In genomic region chr18:7566587-7567486, GRCh38 we compare ENCODE assay signal across 8 cellular contexts. TPM values are rescaled to one million over a fixed set of nuclear protein-coding genes. Genes with fewer than 3 reads are reported as not detected.
DNase-seq lines count a peak whose midpoint lies in the region; ATAC-seq, FAIRE-seq and TF ChIP-seq lines count a peak whose summit lies in the region.

Gene PTPRM (plus strand): TSS chr18:7567316. CDS start chr18:7567819, 503 bp downstream.

- 2% methylated on average over 11 of the region's 138 CpGs for WGBS in A549 (ENCODE audit: missing lambda C conversion rate)
- 1% methylated on average over 132 to 138 of the region's 138 CpGs for WGBS in esophagus, 2 donors

- 0 out of 2 replicates have a peak, but pooled peaks have one; percentile 20 for TF ChIP-seq POLR2A in A549 (IDR thresholded peaks at IDR 0.05; ENCODE audit: low read length)

- H3K36me3 ChIP-seq in esophagus (ENCODE audit: control insufficient read depth in 2 of 2, insufficient read depth in 2 of 2, low read length in 1 of 2): no peaks in the 10 kb centered on the region

- H3K9me3 ChIP-seq in A549: no peaks in the 10 kb centered on the region
- no peaks in the 10 kb centered on the region for H3K9me3 ChIP-seq in esophagus (ENCODE audit: control insufficient read depth in 2 of 2, insufficient read depth in 1 of 2, low read depth in 1 of 2, low read length in 1 of 2)

- no peaks in the 10 kb centered on the region for H3K27me3 ChIP-seq in esophagus (ENCODE audit: control insufficient read depth in 1 of 2, insufficient read depth in 2 of 2, low read length in 2 of 2)

- peak within 1 kb of the TSS; percentile 80 for H3K4me2 ChIP-seq in A549

- H3K4me1 ChIP-seq in A549: peaks cover 18% of the 10 kb centered on the region
- H3K4me1 ChIP-seq in esophagus (ENCODE audit: control insufficient read depth in 2 of 2, insufficient read depth in 2 of 2, low read length in 1 of 2): peaks cover 0 to 2% of the 10 kb centered on the region in 2 donors

- TF ChIP-seq RAD21 in A549 (conservative IDR thresholded peaks at IDR 0.05 in 1 of 2, IDR thresholded peaks at IDR 0.05 in 1 of 2): peak; percentile 5 to 63; a peak in 3 of 5 replicates

- peak; percentile 74 for TF ChIP-seq CTCF in A549 (IDR thresholded peaks at IDR 0.05)

- H3K27ac ChIP-seq in A549: peak within 1 kb of the TSS; percentile 83 to 98
- H3K27ac ChIP-seq in esophagus (ENCODE audit: low read depth in 2 of 2, low read length in 1 of 2): peak within 1 kb of the TSS; percentile 91

- TF ChIP-seq EP300 in A549 (IDR thresholded peaks at IDR 0.05): no peak

- POLR2A ChIA-PET in A549 (lab: Yijun Ruan, JAX): interaction anchor here (1.0 to 2.3 kb wide), 5 partner anchors 11 to 337 kb away, joined by 3 to 14 read pairs (median 3); no protein-coding TSS in a partner anchor

- CTCF ChIA-PET in A549 (lab: Yijun Ruan, JAX): interaction anchor here (0.5 to 3.3 kb wide), 62 partner anchors 8 to 914 kb away, joined by 3 to 67 read pairs (median 4); no protein-coding TSS in a partner anchor

- peak within 1 kb of the TSS; percentile 85 for H3K4me3 ChIP-seq in A549
- peak within 1 kb of the TSS; percentile 62 to 67 for H3K4me3 ChIP-seq in esophagus (ENCODE audit: low read depth in 1 of 2, low read length in 2 of 2)

- DNase-seq in A549 (ENCODE audit: low read depth in 1 of 2, low spot score in 1 of 2) (peak; percentile 52 to 65), NCI-H2227 (lab: John Stamatoyannopoulos, UW; ENCODE audit: unreplicated experiment) (peak; percentile 68), midbrain (lab: John Stamatoyannopoulos, UW) (peak; percentile 83)
- peak; percentile 44 for DNase-seq in activated T-cell treated with anti-CD3 and anti-CD28 coated beads, Interleukin-2, amount 50 U/mL, for 1 hour
- peak; percentile 63 for DNase-seq in stimulated activated CD8-positive, alpha-beta memory T cell treated with anti-CD3 and anti-CD28 coated beads, Interleukin-4, amount 100 ng/mL, for 48 hours

- no peak for FAIRE-seq in A549 (lab: Jason Lieb, UNC)

- ATAC-seq in A549 (peak; percentile 82 to 83), GM18517 (IDR thresholded peaks at IDR 0.05; ENCODE audit: unreplicated experiment) (peak; percentile 71), HG02981 (IDR thresholded peaks at IDR 0.05; ENCODE audit: unreplicated experiment) (peak; percentile 86)

TF ChIP-seq in A549, 52 proteins besides CTCF, POLR2A, EP300 and RAD21:
- TF ChIP-seq ZSCAN20 (CRISPR knock-in tag; IDR thresholded peaks at IDR 0.05) (no peak), CBX8 (IDR thresholded peaks at IDR 0.05) (no peak), RARB (CRISPR knock-in tag; IDR thresholded peaks at IDR 0.05) (no peak), MAX (IDR thresholded peaks at IDR 0.05) (no peak), JUNB (IDR thresholded peaks at IDR 0.05) (no peak), RCOR1 (IDR thresholded peaks at IDR 0.05; ENCODE audit: low read depth, low read length) (no peak), EHMT2 (IDR thresholded peaks at IDR 0.05; ENCODE audit: low read depth) (no peak), EHF (CRISPR knock-in tag; IDR thresholded peaks at IDR 0.05) (no peak), SMC3 (IDR thresholded peaks at IDR 0.05) (peak; percentile 81), TFCP2L1 (CRISPR knock-in tag; IDR thresholded peaks at IDR 0.05) (no peak), CHD2 (IDR thresholded peaks at IDR 0.05; ENCODE audit: low read length, partially characterized antibody) (no peak), JUN (IDR thresholded peaks at IDR 0.05) (0 out of 5 replicates have a peak, but pooled peaks of 1 of the 2 experiments have one; percentile 45), RFX5 (IDR thresholded peaks at IDR 0.05) (no peak), KDM5A (IDR thresholded peaks at IDR 0.05) (no peak), CEBPB (IDR thresholded peaks at IDR 0.05) (no peak), FOSB (CRISPR knock-in tag; IDR thresholded peaks at IDR 0.05) (no peak), HDAC2 (IDR thresholded peaks at IDR 0.05) (no peak), HEYL (CRISPR knock-in tag; IDR thresholded peaks at IDR 0.05) (no peak), MAFK (IDR thresholded peaks at IDR 0.05; ENCODE audit: partially characterized antibody) (no peak), MYC (IDR thresholded peaks at IDR 0.05; ENCODE audit: borderline replicate concordance, low read length) (no peak), PHF8 (IDR thresholded peaks at IDR 0.05; ENCODE audit: borderline replicate concordance, low read depth) (peak; percentile 67; the same call in 1 of the 2 replicates), NFE2L2 (conservative IDR thresholded peaks at IDR 0.05; ENCODE audit: low read length) (no peak)
- TF ChIP-seq, protein P1, sequence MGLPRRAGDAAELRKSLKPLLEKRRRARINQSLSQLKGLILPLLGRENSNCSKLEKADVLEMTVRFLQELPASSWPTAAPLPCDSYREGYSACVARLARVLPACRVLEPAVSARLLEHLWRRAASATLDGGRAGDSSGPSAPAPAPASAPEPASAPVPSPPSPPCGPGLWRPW (IDR thresholded peaks at IDR 0.05): no peak
- TF ChIP-seq, protein P2, sequence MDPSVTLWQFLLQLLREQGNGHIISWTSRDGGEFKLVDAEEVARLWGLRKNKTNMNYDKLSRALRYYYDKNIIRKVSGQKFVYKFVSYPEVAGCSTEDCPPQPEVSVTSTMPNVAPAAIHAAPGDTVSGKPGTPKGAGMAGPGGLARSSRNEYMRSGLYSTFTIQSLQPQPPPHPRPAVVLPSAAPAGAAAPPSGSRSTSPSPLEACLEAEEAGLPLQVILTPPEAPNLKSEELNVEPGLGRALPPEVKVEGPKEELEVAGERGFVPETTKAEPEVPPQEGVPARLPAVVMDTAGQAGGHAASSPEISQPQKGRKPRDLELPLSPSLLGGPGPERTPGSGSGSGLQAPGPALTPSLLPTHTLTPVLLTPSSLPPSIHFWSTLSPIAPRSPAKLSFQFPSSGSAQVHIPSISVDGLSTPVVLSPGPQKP (IDR thresholded peaks at IDR 0.05; ENCODE audit: low read depth, low read length): no peak
- TF ChIP-seq, protein P3, sequence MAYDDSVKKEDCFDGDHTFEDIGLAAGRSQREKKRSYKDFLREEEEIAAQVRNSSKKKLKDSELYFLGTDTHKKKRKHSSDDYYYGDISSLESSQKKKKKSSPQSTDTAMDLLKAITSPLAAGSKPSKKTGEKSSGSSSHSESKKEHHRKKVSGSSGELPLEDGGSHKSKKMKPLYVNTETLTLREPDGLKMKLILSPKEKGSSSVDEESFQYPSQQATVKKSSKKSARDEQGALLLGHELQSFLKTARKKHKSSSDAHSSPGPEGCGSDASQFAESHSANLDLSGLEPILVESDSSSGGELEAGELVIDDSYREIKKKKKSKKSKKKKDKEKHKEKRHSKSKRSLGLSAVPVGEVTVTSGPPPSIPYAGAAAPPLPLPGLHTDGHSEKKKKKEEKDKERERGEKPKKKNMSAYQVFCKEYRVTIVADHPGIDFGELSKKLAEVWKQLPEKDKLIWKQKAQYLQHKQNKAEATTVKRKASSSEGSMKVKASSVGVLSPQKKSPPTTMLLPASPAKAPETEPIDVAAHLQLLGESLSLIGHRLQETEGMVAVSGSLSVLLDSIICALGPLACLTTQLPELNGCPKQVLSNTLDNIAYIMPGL (CRISPR knock-in tag; IDR thresholded peaks at IDR 0.05; ENCODE audit: borderline replicate concordance): no peak
- TF ChIP-seq, protein P4, sequence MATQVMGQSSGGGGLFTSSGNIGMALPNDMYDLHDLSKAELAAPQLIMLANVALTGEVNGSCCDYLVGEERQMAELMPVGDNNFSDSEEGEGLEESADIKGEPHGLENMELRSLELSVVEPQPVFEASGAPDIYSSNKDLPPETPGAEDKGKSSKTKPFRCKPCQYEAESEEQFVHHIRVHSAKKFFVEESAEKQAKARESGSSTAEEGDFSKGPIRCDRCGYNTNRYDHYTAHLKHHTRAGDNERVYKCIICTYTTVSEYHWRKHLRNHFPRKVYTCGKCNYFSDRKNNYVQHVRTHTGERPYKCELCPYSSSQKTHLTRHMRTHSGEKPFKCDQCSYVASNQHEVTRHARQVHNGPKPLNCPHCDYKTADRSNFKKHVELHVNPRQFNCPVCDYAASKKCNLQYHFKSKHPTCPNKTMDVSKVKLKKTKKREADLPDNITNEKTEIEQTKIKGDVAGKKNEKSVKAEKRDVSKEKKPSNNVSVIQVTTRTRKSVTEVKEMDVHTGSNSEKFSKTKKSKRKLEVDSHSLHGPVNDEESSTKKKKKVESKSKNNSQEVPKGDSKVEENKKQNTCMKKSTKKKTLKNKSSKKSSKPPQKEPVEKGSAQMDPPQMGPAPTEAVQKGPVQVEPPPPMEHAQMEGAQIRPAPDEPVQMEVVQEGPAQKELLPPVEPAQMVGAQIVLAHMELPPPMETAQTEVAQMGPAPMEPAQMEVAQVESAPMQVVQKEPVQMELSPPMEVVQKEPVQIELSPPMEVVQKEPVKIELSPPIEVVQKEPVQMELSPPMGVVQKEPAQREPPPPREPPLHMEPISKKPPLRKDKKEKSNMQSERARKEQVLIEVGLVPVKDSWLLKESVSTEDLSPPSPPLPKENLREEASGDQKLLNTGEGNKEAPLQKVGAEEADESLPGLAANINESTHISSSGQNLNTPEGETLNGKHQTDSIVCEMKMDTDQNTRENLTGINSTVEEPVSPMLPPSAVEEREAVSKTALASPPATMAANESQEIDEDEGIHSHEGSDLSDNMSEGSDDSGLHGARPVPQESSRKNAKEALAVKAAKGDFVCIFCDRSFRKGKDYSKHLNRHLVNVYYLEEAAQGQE (IDR thresholded peaks at IDR 0.05): no peak

RNA-seq across cellular contexts. Expression of gene PTPRM, which starts in this region (rescaled TPM):
- polyA plus RNA-seq in A549 (2011; rRNA removed): 199 and 236 TPM in 2 replicates
- 55.6 and 62.1 TPM in 2 replicates for polyA plus RNA-seq in A549 (2012; cell fraction: cytosol; rRNA removed)
- polyA plus RNA-seq in A549 (2012; cell fraction: nucleus; rRNA removed): 105 and 131 TPM in 2 replicates
- 39.3 to 44.5 TPM (median 43.5 TPM) in 3 replicates for polyA plus RNA-seq in A549 (2017; fragmentation: RNase III; extraction: RNeasy Plus Mini Kit Qiagen cat#74134 plus additional on column Dnase treatment)
- polyA minus RNA-seq in A549 (2011; rRNA and poly(A)+ RNA removed): 166 and 179 TPM in 2 replicates
- polyA plus RNA-seq in esophagus: 10 to 100 TPM in 1 of 2 donors, 1 to 10 TPM in 1; 6.3 to 10.4 TPM

Comparison
In these comparisons a context has a peak if more than half of its experiments do, and no peak if none do; other contexts are left out.
1. Peak in every context shown above with its lines: DNase-seq, ATAC-seq, H3K4me3 ChIP-seq and H3K27ac ChIP-seq.